15 cellular contexts compared by ENCODE assay signal in genomic region chr20:37195018-37195417, GRCh38. TPM values are rescaled to one million over a fixed set of nuclear protein-coding genes. Genes with fewer than 3 reads are reported as not detected.
DNase-seq lines count a peak whose midpoint lies in the region; ATAC-seq and TF ChIP-seq lines count a peak whose summit lies in the region.
"Had no signal": no experiment of that assay in that cellular context is flagged by ENCODE, and none has a peak within 500 bp of the region (broad histone marks: within the 10 kb centered on the region; RNA-seq: fewer than 3 reads in every experiment).

No MANE protein-coding gene starts in this region.

- H3K9ac ChIP-seq in OCI-LY1 (ENCODE audit: low read length) = no peak overlapping the region

- no peaks in the 10 kb centered on the region for H3K9me2 ChIP-seq in OCI-LY1 (ENCODE audit: low read depth, low read length)

- H2AFZ ChIP-seq in OCI-LY1 (ENCODE audit: low read length) = no peak overlapping the region

- H3K27ac ChIP-seq in OCI-LY1 (ENCODE audit: low read depth, low read length, poor library complexity, severe bottlenecking) = peak overlapping the region; percentile 38
- H3K27ac ChIP-seq: body of pancreas, WERI-Rb-1 had no signal

- peaks cover 13% of the 10 kb centered on the region for H3K4me1 ChIP-seq in OCI-LY1 (ENCODE audit: insufficient read depth, low read length, severe bottlenecking)

- no peaks in the 10 kb centered on the region for H3K27me3 ChIP-seq in OCI-LY1 (ENCODE audit: insufficient read depth, low read length)
- H3K27me3 ChIP-seq: body of pancreas, left lung, tibial nerve had no signal

- no peaks in the 10 kb centered on the region for H3K27me3 Mint-ChIP-seq in activated T-cell treated with anti-CD3 and anti-CD28 coated beads, Interleukin-2, amount 50 U/mL, for 24 hours
- H3K27me3 Mint-ChIP-seq in brain (peaks cover 3% of the 10 kb centered on the region), CD14-positive monocyte (ENCODE audit: low read depth in 3 of 3) (no peaks in the 10 kb centered on the region)

- no peak overlapping the region for H3K4me3 ChIP-seq in OCI-LY1 (ENCODE audit: low read depth, low read length, poor library complexity, severe bottlenecking)
- H3K4me3 ChIP-seq: body of pancreas, K562, left lung, tibial nerve had no signal

- TF ChIP-seq CTCF in OCI-LY1 (IDR thresholded peaks at IDR 0.05; ENCODE audit: low read length) = no peak
- no peak for TF ChIP-seq CTCF in brain (conservative IDR thresholded peaks at IDR 0.05)
- TF ChIP-seq CTCF in omental fat pad (IDR thresholded peaks at IDR 0.05) = no peak
- TF ChIP-seq CTCF in CD14-positive monocyte (IDR thresholded peaks at IDR 0.05) = no peak

- intact Hi-C loops in posterior vena cava (cut with DNase I) (no loop called here), CD14-positive monocyte (cut with micrococcal nuclease) (loop anchor here in 1 of 2 donors (2.0 kb wide), 2 partner anchors 190 to 340 kb away; no protein-coding TSS in a partner anchor)

- no peak for DNase-seq in activated T-cell treated with anti-CD3 and anti-CD28 coated beads, Interleukin-2, amount 50 U/mL, for 24 hours
- DNase-seq in activated T-cell treated with anti-CD3 and anti-CD28 coated beads for 4 hours (no peak), posterior vena cava (ENCODE audit: low spot score) (peak; percentile 66), omental fat pad (ENCODE audit: low spot score) (no peak), CD14-positive monocyte (ENCODE audit: low spot score) (no peak)
- DNase-seq: left lung, right cardiac atrium had no signal

- ATAC-seq in omental fat pad (ENCODE audit: low FRiP score) (no peak), HG02981 (IDR thresholded peaks at IDR 0.05; ENCODE audit: unreplicated experiment) (no peak)
- ATAC-seq: body of pancreas had no signal

- no peaks in the 10 kb centered on the region for H3K9me3 ChIP-seq in OCI-LY1 (ENCODE audit: low read length)
- H3K9me3 ChIP-seq: body of pancreas, left lung, tibial nerve had no signal

- H3K36me3 ChIP-seq in OCI-LY1 (ENCODE audit: insufficient read depth, low read length) = peaks cover 62% of the 10 kb centered on the region

- peaks cover 43% of the 10 kb centered on the region for H3K79me2 ChIP-seq in OCI-LY1 (ENCODE audit: insufficient read depth, low read length)

- H4K20me1 ChIP-seq in OCI-LY1 (ENCODE audit: insufficient read depth, low read length) = 0 out of 2 replicates have a peak, but pooled peaks cover 3% of the 10 kb centered on the region

- peaks cover 80% of the 10 kb centered on the region for H3K36me3 Mint-ChIP-seq in activated T-cell treated with anti-CD3 and anti-CD28 coated beads, Interleukin-2, amount 50 U/mL, for 24 hours (ENCODE audit: low read depth)
- peaks cover 42% of the 10 kb centered on the region for H3K36me3 Mint-ChIP-seq in brain
- peaks cover 47 to 73% of the 10 kb centered on the region in 2 donors for H3K36me3 Mint-ChIP-seq in CD14-positive monocyte

- H3K4me3 Mint-ChIP-seq in activated T-cell treated with anti-CD3 and anti-CD28 coated beads, Interleukin-2, amount 50 U/mL, for 24 hours = no peak overlapping the region
- H3K4me3 Mint-ChIP-seq in brain = peak overlapping the region in 2 of 5 experiments; percentile 25 to 27
- H3K4me3 Mint-ChIP-seq in CD14-positive monocyte = no peak overlapping the region
- H3K4me3 Mint-ChIP-seq: HFFc6 had no signal

- peaks cover 59% of the 10 kb centered on the region for H3K4me1 Mint-ChIP-seq in activated T-cell treated with anti-CD3 and anti-CD28 coated beads, Interleukin-2, amount 50 U/mL, for 24 hours (ENCODE audit: low read depth)
- H3K4me1 Mint-ChIP-seq in brain (peaks cover 70% of the 10 kb centered on the region), CD14-positive monocyte (peaks cover 36% of the 10 kb centered on the region)

- H3K27ac Mint-ChIP-seq in activated T-cell treated with anti-CD3 and anti-CD28 coated beads, Interleukin-2, amount 50 U/mL, for 24 hours = peak overlapping the region; percentile 88
- peak overlapping the region; percentile 73 to 94 (median 90) for H3K27ac Mint-ChIP-seq in brain
- peak overlapping the region in 3 of 7 donors; percentile 21 to 51 (median 27) for H3K27ac Mint-ChIP-seq in CD14-positive monocyte

- no peaks in the 10 kb centered on the region for H3F3A ChIP-seq in OCI-LY1 (ENCODE audit: insufficient read depth, low read length)

- no peak overlapping the region for H3K4me2 ChIP-seq in OCI-LY1 (ENCODE audit: low read length)

- no peaks in the 10 kb centered on the region for H3K9me3 Mint-ChIP-seq in activated T-cell treated with anti-CD3 and anti-CD28 coated beads, Interleukin-2, amount 50 U/mL, for 24 hours
- H3K9me3 Mint-ChIP-seq in brain (no peaks in the 10 kb centered on the region), CD14-positive monocyte (no peaks in the 10 kb centered on the region)
- H3K9me3 Mint-ChIP-seq: HFFc6 had no signal

RNA-seq across cellular contexts. Expression of gene MROH8, which starts 15.7 kb away (rescaled TPM):
- polyA plus RNA-seq in brain (ENCODE audit: insufficient read depth, low read depth, low replicate concordance) (4.9 TPM), CD14-positive monocyte (under 1 TPM; 0.08 to 0.52 TPM)
- total RNA-seq in posterior vena cava (1 to 10 TPM; 3.0 to 3.6 TPM), omental fat pad (1 to 10 TPM; 1.4 to 5.0 (median 3.6) TPM)

RNA-seq across cellular contexts. Expression of gene RPN2, which starts 15.9 kb away (rescaled TPM):
- polyA plus RNA-seq in brain (ENCODE audit: insufficient read depth, low read depth, low replicate concordance) (203 TPM), CD14-positive monocyte (100 to 1,000 TPM; 199 to 215 TPM)
- total RNA-seq in posterior vena cava (100 to 1,000 TPM; 136 to 175 TPM), omental fat pad (100 to 1,000 TPM; 105 to 168 (median 156) TPM)
